Comparison of ENCODE assay signal across 11 cellular contexts in the genomic region with DNA sequence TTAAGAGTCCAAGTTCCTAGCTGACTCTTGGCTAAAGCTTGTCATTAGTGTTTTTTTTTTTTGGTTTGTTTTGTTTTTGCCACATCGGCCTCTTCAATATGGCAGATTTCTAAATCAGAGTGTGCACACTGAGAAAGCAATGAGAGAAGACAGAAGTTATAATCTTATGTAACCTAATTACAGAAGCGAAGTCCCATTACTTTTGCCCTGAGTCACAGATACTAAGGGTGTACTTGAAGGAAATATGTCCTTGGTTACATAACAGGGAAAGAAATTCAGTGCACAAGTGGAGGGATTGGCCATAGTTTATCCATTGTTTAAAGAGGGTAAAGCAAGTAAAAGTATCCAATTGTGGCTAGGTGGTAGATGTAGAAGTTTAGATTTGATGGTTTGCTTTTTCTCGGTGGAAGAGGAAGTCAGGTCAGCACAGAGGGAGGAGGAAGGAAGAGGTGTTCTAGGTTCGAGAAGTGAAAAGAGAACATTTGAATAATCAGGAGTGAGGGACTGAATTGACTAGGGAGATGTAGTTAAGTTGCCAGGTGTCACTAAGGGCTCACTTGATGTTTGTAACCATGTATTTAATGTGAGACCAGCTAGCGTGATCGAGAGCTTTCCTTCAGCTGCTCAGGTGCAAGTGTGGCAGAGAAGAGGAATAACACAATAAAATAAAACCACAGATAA. TPM values are rescaled to one million over a fixed set of nuclear protein-coding genes. Genes with fewer than 3 reads are reported as not detected.
DNase-seq lines count a peak whose midpoint lies in the region; ATAC-seq, FAIRE-seq and TF ChIP-seq lines count a peak whose summit lies in the region.
"Had no signal": no experiment of that assay in that cellular context is flagged by ENCODE, and none has a peak within 500 bp of the region (broad histone marks: within the 10 kb centered on the region; RNA-seq: fewer than 3 reads in every experiment).

No MANE protein-coding gene starts in this region.

- peaks cover 30% of the 10 kb centered on the region for H3K9me3 Mint-ChIP-seq in WTC11
- H3K9me3 Mint-ChIP-seq in activated CD8-positive, alpha-beta memory T cell treated with anti-CD3 and anti-CD28 coated beads, Interleukin-2, amount 10 ng/mL, durations not matched to agents 7 days and 5 days (ENCODE audit: low read depth) = peaks cover 7% of the 10 kb centered on the region

- H3K27me3 ChIP-seq in K562 (ENCODE audit: control insufficient read depth in 2 of 2, insufficient read depth in 2 of 2, low read length in 2 of 2) = no peaks in the 10 kb centered on the region

- H3K9me1 ChIP-seq in K562 (ENCODE audit: control insufficient read depth, insufficient read depth, low read length) = no peaks in the 10 kb centered on the region

- CTCF ChIA-PET in K562 (lab: Yijun Ruan, JAX; ENCODE audit: low intra/inter-chr PET ratio) (no interaction called here), WTC11 (lab: Charles Lee) (no interaction called here)
- CTCF ChIA-PET in activated CD8-positive, alpha-beta memory T cell treated with anti-CD3 and anti-CD28 coated beads, Interleukin-2, amount 10 ng/mL, durations not matched to agents 7 days and 5 days (lab: Charles Lee) = no interaction called here

- no peak overlapping the region for H3K4me3 ChIP-seq in K562

- POLR2A ChIA-PET in K562 (lab: Yijun Ruan, JAX) = interaction anchor here (0.6 kb wide), 1 partner anchor 72 kb away, joined by 3 read pairs; no protein-coding TSS in a partner anchor
- POLR2A ChIA-PET in WTC11 (lab: Charles Lee) = no interaction called here

- in situ Hi-C loops in K562 (cut with MboI) = no loop called here

- H3K4me1 ChIP-seq in K562 (replicated peaks in 1 of 2; ENCODE audit: control insufficient read depth in 2 of 2, insufficient read depth in 2 of 2, low read length in 2 of 2) = peaks cover 0 to 2% of the 10 kb centered on the region in 2 experiments; a peak in 3 of 5 replicates

- no peaks in the 10 kb centered on the region for H3K27me3 Mint-ChIP-seq in WTC11 (ENCODE audit: low read depth)
- H3K27me3 Mint-ChIP-seq in activated CD8-positive, alpha-beta memory T cell treated with anti-CD3 and anti-CD28 coated beads, Interleukin-2, amount 10 ng/mL, durations not matched to agents 7 days and 5 days = no peaks in the 10 kb centered on the region
- H3K27me3 Mint-ChIP-seq: activated CD4-positive, alpha-beta T cell treated with anti-CD3 and anti-CD28 coated beads, Interleukin-2, amount 10 ng/mL, durations not matched to agents 7 days and 5 days had no signal

- no peak for DNase-seq in K562 (ENCODE audit: extremely low read depth in 1 of 4, low spot score in 3 of 4)
- DNase-seq in WTC11 (ENCODE audit: low spot score) = no peak
- DNase-seq in activated effector memory CD4-positive, alpha-beta T cell treated with Interleukin-2 at 50 U/mL for 16 hours = no peak
- DNase-seq in activated CD8-positive, alpha-beta memory T cell treated with anti-CD3 and anti-CD28 coated beads, Interleukin-2, amount 10 ng/mL, durations not matched to agents 7 days and 5 days = no peak
- no peak for DNase-seq in cerebellum (ENCODE audit: low spot score)
- DNase-seq: activated CD4-positive, alpha-beta T cell treated with anti-CD3 and anti-CD28 coated beads, Interleukin-2, amount 10 ng/mL, durations not matched to agents 7 days and 5 days; NCI-H1436 treated with DMSO at 0.1 percent for 48 hours; RPMI8226 had no signal

- no peaks in the 10 kb centered on the region for H3K9me3 ChIP-seq in K562 (replicated peaks; ENCODE audit: control insufficient read depth, insufficient read depth, low read depth, low read length)

- no peak overlapping the region for H3K4me3 Mint-ChIP-seq in WTC11
- H3K4me3 Mint-ChIP-seq in activated CD8-positive, alpha-beta memory T cell treated with anti-CD3 and anti-CD28 coated beads, Interleukin-2, amount 10 ng/mL, durations not matched to agents 7 days and 5 days = no peak overlapping the region
- H3K4me3 Mint-ChIP-seq: activated CD4-positive, alpha-beta T cell treated with anti-CD3 and anti-CD28 coated beads, Interleukin-2, amount 10 ng/mL, durations not matched to agents 7 days and 5 days had no signal

- no TSS peak for BruUV-seq in K562 (replicated peaks; lab: Mats Ljungman, UMichigan)

- no peak overlapping the region for H3K27ac Mint-ChIP-seq in WTC11
- H3K27ac Mint-ChIP-seq in activated CD8-positive, alpha-beta memory T cell treated with anti-CD3 and anti-CD28 coated beads, Interleukin-2, amount 10 ng/mL, durations not matched to agents 7 days and 5 days = no peak overlapping the region
- H3K27ac Mint-ChIP-seq: activated CD4-positive, alpha-beta T cell treated with anti-CD3 and anti-CD28 coated beads, Interleukin-2, amount 10 ng/mL, durations not matched to agents 7 days and 5 days had no signal

- TF ChIP-seq EP300 in K562 (IDR thresholded peaks at IDR 0.05; ENCODE audit: low read length) = no peak

- no peak for TF ChIP-seq RAD21 in K562 (CRISPR knock-in tag; conservative IDR thresholded peaks at IDR 0.05 in 1 of 2, IDR thresholded peaks at IDR 0.05 in 1 of 2)

- no peaks in the 10 kb centered on the region for H4K20me1 ChIP-seq in K562 (replicated peaks; ENCODE audit: control insufficient read depth, insufficient read depth, low read length)

- TF ChIP-seq CTCF in K562 (IDR thresholded peaks at IDR 0.05 in 2 of 3, conservative IDR thresholded peaks at IDR 0.05 in 1 of 3; ENCODE audit: insufficient read depth in 2 of 3, low read depth in 1 of 3, low read length in 3 of 3) (no peak), WTC11 (IDR thresholded peaks at IDR 0.05) (no peak)

- peak; percentile 79 for ATAC-seq in GM18505 (IDR thresholded peaks at IDR 0.05; ENCODE audit: unreplicated experiment)
- peak; percentile 85 for ATAC-seq in GM21360 (IDR thresholded peaks at IDR 0.05; ENCODE audit: unreplicated experiment)
- ATAC-seq in HG03103 (IDR thresholded peaks at IDR 0.05; ENCODE audit: low read depth, unreplicated experiment) = peak; percentile 77
- ATAC-seq in K562 = peak; percentile 55
- ATAC-seq in WTC11 = no peak
- ATAC-seq in activated CD8-positive, alpha-beta memory T cell treated with anti-CD3 and anti-CD28 coated beads, Interleukin-2, amount 10 ng/mL, durations not matched to agents 7 days and 5 days = no peak

- H2AFZ ChIP-seq in K562 (ENCODE audit: low read depth, low read length) = no peak overlapping the region

- H3K36me3 Mint-ChIP-seq in WTC11 = peaks cover 21% of the 10 kb centered on the region
- peaks cover 24% of the 10 kb centered on the region for H3K36me3 Mint-ChIP-seq in activated CD8-positive, alpha-beta memory T cell treated with anti-CD3 and anti-CD28 coated beads, Interleukin-2, amount 10 ng/mL, durations not matched to agents 7 days and 5 days

- peaks cover 88% of the 10 kb centered on the region for H3K79me2 ChIP-seq in K562 (ENCODE audit: control insufficient read depth, insufficient read depth, low read length)

- peak; percentile 40 for FAIRE-seq in K562 (lab: Jason Lieb, UNC)

- H3K9ac ChIP-seq in K562 (ENCODE audit: insufficient read depth in 1 of 2, low read depth in 2 of 2, low read length in 2 of 2) = no peak overlapping the region

- TF ChIP-seq POLR2A in GM18505 (IDR thresholded peaks at IDR 0.05; ENCODE audit: borderline replicate concordance, extremely low read depth, insufficient read depth, insufficient read length) (no peak), K562 (conservative IDR thresholded peaks at IDR 0.05) (no peak)

- H3K4me2 ChIP-seq in K562 (ENCODE audit: insufficient read depth, low read length) = peak overlapping the region; percentile 53

- H3K27ac ChIP-seq in K562 (ENCODE audit: extremely low read depth, low read depth, low read length) = no peak overlapping the region

- peaks cover 13% of the 10 kb centered on the region; the same call in 2 of the 3 replicates for H3K36me3 ChIP-seq in K562 (ENCODE audit: control insufficient read depth, insufficient read depth, low read length)

- intact Hi-C loops in K562 (cut with micrococcal nuclease) = no loop called here

- WGBS in K562 (ENCODE audit: insufficient coverage, low coverage, missing lambda C conversion rate) = 51% methylated on average over 6 of the region's 6 CpGs

- H3K4me1 Mint-ChIP-seq in WTC11 = peaks cover 11% of the 10 kb centered on the region
- H3K4me1 Mint-ChIP-seq in activated CD8-positive, alpha-beta memory T cell treated with anti-CD3 and anti-CD28 coated beads, Interleukin-2, amount 10 ng/mL, durations not matched to agents 7 days and 5 days = peaks cover 13% of the 10 kb centered on the region

TF ChIP-seq in K562, 482 proteins besides CTCF, POLR2A, EP300 and RAD21:
- TF ChIP-seq ZNF57 (CRISPR knock-in tag; IDR thresholded peaks at IDR 0.05) (no peak), SPI1 (IDR thresholded peaks at IDR 0.05; ENCODE audit: borderline replicate concordance, low read depth, low read length) (peak; percentile 48; the same call in 1 of the 2 replicates)

RNA-seq across cellular contexts. Expression of gene GTF2F2, which starts 12.2 kb away (rescaled TPM):
- 11.2 and 29.0 TPM in 2 replicates for total RNA-seq in K562 (2011; cell fraction: chromatin; rRNA removed; ENCODE audit: low replicate concordance)
- total RNA-seq in K562 (2011; cell fraction: nucleolus; rRNA removed) = 9.5 and 10.9 TPM in 2 replicates
- 15.8 and 25.6 TPM in 2 replicates for total RNA-seq in K562 (2011; cell fraction: nucleoplasm; rRNA removed)
- total RNA-seq in K562 (2014; rRNA removed) (27.8 and 32.4 TPM in 2 replicates), K562 (2014; rRNA removed; fragmentation: Illumina TruSeq; extraction: Trizol) (44.8 and 52.0 TPM in 2 replicates), K562 (2015; rRNA removed; fragmentation: Illumina TruSeq; extraction: Trizol) (35.4 and 38.3 TPM in 2 replicates), K562 (2021) (30.5 and 32.3 TPM in 2 replicates), WTC11 (2021) (27.5 to 33.8 TPM (median 29.7 TPM) in 3 replicates), cerebellum (17.6 TPM)
- polyA plus RNA-seq in K562 (2011; rRNA removed) (20.4 and 24.4 TPM in 2 replicates), K562 (2014; fragmentation: Illumina TruSeq; extraction: Trizol) (28.4 and 32.8 TPM in 2 replicates), K562 (2014; fragmentation: Nextera tagmentation; extraction: Ambion mirVana) (10 to 100 TPM; 19.7 to 22.6 TPM), K562 (2014; rRNA removed) (33.5 and 39.9 TPM in 2 replicates)
- polyA plus RNA-seq in K562 (2011; cell fraction: cytosol; rRNA removed) = 5.0 and 8.5 TPM in 2 replicates
- polyA plus RNA-seq in K562 (2011; cell fraction: nucleus; rRNA removed) = 4.1 and 6.8 TPM in 2 replicates
- 18.9 and 22.7 TPM in 2 replicates for polyA plus RNA-seq in K562 (2012)
- polyA minus RNA-seq in K562 (2011; rRNA and poly(A)+ RNA removed) = 17.7 and 20.7 TPM in 2 replicates
- polyA minus RNA-seq in K562 (2011; cell fraction: cytosol; rRNA and poly(A)+ RNA removed) = 7.2 and 9.9 TPM in 2 replicates
- 8.1 and 12.7 TPM in 2 replicates for polyA minus RNA-seq in K562 (2011; cell fraction: nucleus; rRNA and poly(A)+ RNA removed)
- total RNA-seq in activated CD8-positive, alpha-beta memory T cell treated with anti-CD3 and anti-CD28 coated beads, Interleukin-2, amount 10 ng/mL, durations not matched to agents 7 days and 5 days = 10 to 100 TPM; 17.0 to 19.3 TPM

Comparison
In these comparisons a context has a peak if more than half of its experiments do, and no peak if none do; other contexts are left out.
1. ATAC-seq: peak in GM18505 (single experiment), GM21360 (single experiment), HG03103 (single experiment) and K562 (single experiment); none in WTC11 (single experiment) and activated CD8-positive, alpha-beta memory T cell treated with anti-CD3 and anti-CD28 coated beads, Interleukin-2, amount 10 ng/mL, durations not matched to agents 7 days and 5 days (single experiment).